ENCODE assay signal across 20 cellular contexts in genomic region chr13:60372141-60372540, GRCh38. TPM values are rescaled to one million over a fixed set of nuclear protein-coding genes. Genes with fewer than 3 reads are reported as not detected.
DNase-seq lines count a peak whose midpoint lies in the region; ATAC-seq, FAIRE-seq and TF ChIP-seq lines count a peak whose summit lies in the region.
"Had no signal": no experiment of that assay in that cellular context is flagged by ENCODE, and none has a peak within 500 bp of the region (broad histone marks: within the 10 kb centered on the region; RNA-seq: fewer than 3 reads in every experiment).

No MANE protein-coding gene starts in this region.

- H3K4me2 ChIP-seq in GM23338: no peak overlapping the region
- H3K4me2 ChIP-seq: BLaER1 had no signal

- no peaks in the 10 kb centered on the region for H3K36me3 Mint-ChIP-seq in GM23338 (ENCODE audit: low read depth)
- H3K36me3 Mint-ChIP-seq: CD4-positive, CD25-positive, alpha-beta regulatory T cell; CD8-positive, alpha-beta T cell had no signal

- no peaks in the 10 kb centered on the region for H3K36me3 ChIP-seq in GM23338 (ENCODE audit: insufficient read depth)
- H3K36me3 ChIP-seq in body of pancreas (replicated peaks in 1 of 2; ENCODE audit: insufficient read depth in 1 of 2, low read depth in 2 of 2): no peaks in the 10 kb centered on the region
- no peaks in the 10 kb centered on the region for H3K36me3 ChIP-seq in pancreas
- H3K36me3 ChIP-seq in BE2C: no peaks in the 10 kb centered on the region
- H3K36me3 ChIP-seq in lower lobe of right lung: no peaks in the 10 kb centered on the region
- H3K36me3 ChIP-seq: BLaER1, HAP-1 had no signal

- H3K4me3 Mint-ChIP-seq in GM23338: no peak overlapping the region
- H3K4me3 Mint-ChIP-seq: CD4-positive, CD25-positive, alpha-beta regulatory T cell; CD8-positive, alpha-beta T cell; HFFc6 had no signal

- DNase-seq in GM23338 (ENCODE audit: low spot score) (no peak), body of pancreas (peak; percentile 34 to 65 (median 50)), pancreas (peak in 4 of 6 donors; percentile 18 to 55 (median 24)), NCI-H1417 treated with DMSO at 0.1 percent for 48 hours (lab: John Stamatoyannopoulos, UW) (no peak), BE2C (no peak), lower lobe of right lung (no peak)
- DNase-seq: Caco-2; CD4-positive, CD25-positive, alpha-beta regulatory T cell; CD8-positive, alpha-beta T cell; DMS153; DND-41; GDM1; GM23248; HFFc6 had no signal

- H3F3A ChIP-seq in GM23338 (replicated peaks; ENCODE audit: low read depth): no peaks in the 10 kb centered on the region

- TF ChIP-seq CTCF in GM23338 (conservative IDR thresholded peaks at IDR 0.05; ENCODE audit: low read depth in 2 of 2) (no peak), body of pancreas (IDR thresholded peaks at IDR 0.05) (no peak), pancreas (IDR thresholded peaks at IDR 0.05) (no peak), BE2C (IDR thresholded peaks at IDR 0.05; ENCODE audit: low read depth, low read length) (no peak), lower lobe of right lung (IDR thresholded peaks at IDR 0.05) (no peak)

- TF ChIP-seq POLR2A in body of pancreas (IDR thresholded peaks at IDR 0.05): no peak

- no peaks in the 10 kb centered on the region for H3K79me2 ChIP-seq in GM23338 (replicated peaks; ENCODE audit: insufficient read depth)

- H3K27me3 Mint-ChIP-seq in GM23338 (ENCODE audit: insufficient read depth, low read depth, poor library complexity): no peaks in the 10 kb centered on the region

- ATAC-seq in GM23338 (no peak), body of pancreas (peak; percentile 87), pancreas (peak; percentile 77 to 95 (median 92)), lower lobe of right lung (no peak)
- ATAC-seq: CD8-positive, alpha-beta T cell; GM12878 had no signal

- FAIRE-seq in pancreas (lab: Jason Lieb, UNC): no peak
- FAIRE-seq: GM12878, GM19239, H54 had no signal

- H3K27me3 ChIP-seq in GM23338 (ENCODE audit: insufficient read depth): no peaks in the 10 kb centered on the region
- H3K27me3 ChIP-seq in body of pancreas: no peaks in the 10 kb centered on the region
- no peaks in the 10 kb centered on the region for H3K27me3 ChIP-seq in pancreas
- H3K27me3 ChIP-seq in BE2C: no peaks in the 10 kb centered on the region
- H3K27me3 ChIP-seq in lower lobe of right lung (ENCODE audit: low read depth): no peaks in the 10 kb centered on the region
- H3K27me3 ChIP-seq: BLaER1 had no signal

- intact Hi-C loops in body of pancreas (cut with DNase I): no loop called here
- intact Hi-C loops in pancreas (cut with DNase I): no loop called here
- intact Hi-C loops in lower lobe of right lung (cut with DNase I): no loop called here

- WGBS in body of pancreas, 2 donors: 23 to 44% methylated on average over 2 of the region's 2 CpGs
- WGBS in pancreas, 2 donors: 39 to 43% methylated on average over 2 of the region's 2 CpGs

- H3K4me1 ChIP-seq in GM23338 (ENCODE audit: insufficient read depth) (no peaks in the 10 kb centered on the region), body of pancreas (peaks cover 13% of the 10 kb centered on the region), pancreas (no peaks in the 10 kb centered on the region), BE2C (no peaks in the 10 kb centered on the region), lower lobe of right lung (no peaks in the 10 kb centered on the region)
- H3K4me1 ChIP-seq: HAP-1 had no signal

- H3K27ac ChIP-seq in GM23338 (ENCODE audit: low read depth) (no peak overlapping the region), body of pancreas (peak overlapping the region in 1 of 4 donors; percentile 38), pancreas (no peak overlapping the region), lower lobe of right lung (no peak overlapping the region)
- H3K27ac ChIP-seq: BLaER1, C4-2B, GM23248 had no signal

- peak overlapping the region; percentile 89 for H2AFZ ChIP-seq in GM23338
- H2AFZ ChIP-seq: GM23248 had no signal

- H3K9me3 ChIP-seq in body of pancreas (no peaks in the 10 kb centered on the region), pancreas (no peaks in the 10 kb centered on the region), BE2C (no peaks in the 10 kb centered on the region; the same call in 1 of the 2 replicates), lower lobe of right lung (no peaks in the 10 kb centered on the region)
- H3K9me3 ChIP-seq: BLaER1, HAP-1 had no signal

- H3K4me3 ChIP-seq in GM23338: no peak overlapping the region
- H3K4me3 ChIP-seq in body of pancreas: no peak overlapping the region
- no peak overlapping the region for H3K4me3 ChIP-seq in pancreas
- H3K4me3 ChIP-seq in BE2C (ENCODE audit: low read depth, low read length): no peak overlapping the region
- no peak overlapping the region for H3K4me3 ChIP-seq in lower lobe of right lung
- H3K4me3 ChIP-seq: BLaER1, GM12878, GM23248, HAP-1 had no signal

- no peaks in the 10 kb centered on the region for H3K9me2 ChIP-seq in GM23338 (ENCODE audit: insufficient read depth)

- no peaks in the 10 kb centered on the region for H4K20me1 ChIP-seq in GM23338 (replicated peaks; ENCODE audit: insufficient read depth)
- H4K20me1 ChIP-seq: BLaER1 had no signal

- H3K9me3 Mint-ChIP-seq in GM23338: no peaks in the 10 kb centered on the region
- H3K9me3 Mint-ChIP-seq: CD8-positive, alpha-beta T cell; HFFc6 had no signal

- H3K4me1 Mint-ChIP-seq in GM23338: no peaks in the 10 kb centered on the region
- H3K4me1 Mint-ChIP-seq: CD4-positive, CD25-positive, alpha-beta regulatory T cell had no signal

- no peak overlapping the region for H3K27ac Mint-ChIP-seq in GM23338
- H3K27ac Mint-ChIP-seq: CD4-positive, CD25-positive, alpha-beta regulatory T cell; CD8-positive, alpha-beta T cell; HFFc6 had no signal

TF ChIP-seq in GM23338, 12 proteins besides CTCF, POLR2A, EP300 and RAD21 (continues in another document):
- TF ChIP-seq REST (IDR thresholded peaks at IDR 0.05; ENCODE audit: unreplicated experiment): no peak

RNA-seq across cellular contexts. Expression of gene TDRD3, which starts 24.9 kb away (rescaled TPM):
- 13.1 and 14.8 TPM in 2 replicates for total RNA-seq in GM23338 (2014; rRNA removed; shearing (Covaris generic))
- polyA plus RNA-seq in GM23338 (2016; fragmentation: Nextera tagmentation; extraction: Ambion mirVana) (10.6 and 13.3 TPM in 2 replicates), pancreas (10 to 100 TPM; 12.2 to 14.3 TPM)
- total RNA-seq in body of pancreas (10 to 100 TPM; 20.0 to 22.7 TPM), pancreas (10 to 100 TPM; 17.8 to 24.6 (median 21.4) TPM), lower lobe of right lung (27.0 TPM)
- 22.4 TPM for polyA plus RNA-seq in BE2C (2012; ENCODE audit: insufficient read depth, insufficient read length, low read depth)

Comparison
In these comparisons a context has a peak if more than half of its experiments do, and no peak if none do; other contexts are left out.
1. ATAC-seq: peak in body of pancreas (single experiment) and pancreas (4 of 4); none in GM23338 (single experiment) and lower lobe of right lung (0 of 2).
2. DNase-seq: peak in body of pancreas (4 of 4) and pancreas (4 of 6); none in GM23338 (single experiment), NCI-H1417 treated with DMSO at 0.1 percent for 48 hours (single experiment), BE2C (single experiment) and lower lobe of right lung (single experiment).